Comparison of ENCODE assay signal across 20 cellular contexts in the genomic region with DNA sequence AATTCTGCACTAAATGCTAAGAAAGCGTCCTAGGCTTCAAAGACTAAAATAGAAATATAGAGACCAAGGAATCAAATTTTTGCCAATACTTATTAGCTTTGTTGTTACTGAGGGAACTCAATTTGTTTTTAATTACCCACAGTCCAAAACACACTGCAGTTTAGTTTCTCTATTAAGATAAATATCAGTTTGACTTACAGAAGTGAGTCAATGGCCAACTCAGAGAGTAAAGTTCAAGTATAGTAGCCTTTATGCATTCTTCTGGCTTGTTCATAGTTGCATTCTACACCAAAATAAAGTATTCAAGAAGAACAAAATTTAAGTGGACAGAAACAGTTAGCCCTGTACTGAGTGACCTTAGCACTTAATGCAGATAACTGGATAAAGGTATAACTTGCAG. TPM values are rescaled to one million over a fixed set of nuclear protein-coding genes. Genes with fewer than 3 reads are reported as not detected.
DNase-seq lines count a peak whose midpoint lies in the region; ATAC-seq, FAIRE-seq and TF ChIP-seq lines count a peak whose summit lies in the region.
"Had no signal": no experiment of that assay in that cellular context is flagged by ENCODE, and none has a peak within 500 bp of the region (broad histone marks: within the 10 kb centered on the region; RNA-seq: fewer than 3 reads in every experiment).

No MANE protein-coding gene starts in this region.

- no peaks in the 10 kb centered on the region for H3K9me3 ChIP-seq in PC-9 (ENCODE audit: insufficient read depth, low read depth)
- peaks cover 8% of the 10 kb centered on the region; the same call in 1 of the 2 replicates for H3K9me3 ChIP-seq in HepG2 (ENCODE audit: low read length)
- H3K9me3 ChIP-seq in right cardiac atrium (ENCODE audit: control insufficient read depth, low read length): no peaks in the 10 kb centered on the region
- H3K9me3 ChIP-seq: body of pancreas, right lobe of liver had no signal

- TF ChIP-seq RAD21 in HepG2 (CRISPR knock-in tag; IDR thresholded peaks at IDR 0.05): no peak

- H3F3A ChIP-seq in PC-9 (ENCODE audit: insufficient read depth, low read depth): peaks cover 10% of the 10 kb centered on the region; the same call in 1 of the 2 replicates

- H3K79me2 ChIP-seq in PC-9 (ENCODE audit: low read depth): no peaks in the 10 kb centered on the region
- no peaks in the 10 kb centered on the region for H3K79me2 ChIP-seq in HepG2 (ENCODE audit: insufficient read depth, low read length)

- 49% methylated on average over 1 of the region's 1 CpG for WGBS in HepG2 (ENCODE audit: low lambda C conversion rate)
- WGBS in right cardiac atrium: 94% methylated on average over 1 of the region's 1 CpG

- H3K27ac ChIP-seq in PC-9: peak overlapping the region; percentile 69
- no peak overlapping the region for H3K27ac ChIP-seq in HepG2 (ENCODE audit: extremely low read length, insufficient read depth, low read length)
- no peak overlapping the region for H3K27ac ChIP-seq in right cardiac atrium (ENCODE audit: low read length)
- H3K27ac ChIP-seq: BLaER1, body of pancreas, right lobe of liver, upper lobe of left lung had no signal

- no peaks in the 10 kb centered on the region for H3K9me2 ChIP-seq in PC-9 (ENCODE audit: insufficient read depth)

- POLR2A ChIA-PET in PC-9 (lab: Charles Lee; ENCODE audit: unreplicated experiment) (no interaction called here), HepG2 (lab: Yijun Ruan, JAX) (interaction anchor here (0.9 to 1.2 kb wide), 2 partner anchors 9 to 18 kb away, joined by 3 to 4 read pairs; partner anchors contain the start of genes LYVE1 and RNF141)
- POLR2A ChIA-PET in activated CD4-positive, alpha-beta T cell treated with anti-CD3 and anti-CD28 coated beads, Interleukin-2, amount 10 ng/mL, durations not matched to agents 7 days and 5 days (lab: Charles Lee): no interaction called here

- H3K27me3 Mint-ChIP-seq in activated CD4-positive, alpha-beta T cell treated with anti-CD3 and anti-CD28 coated beads, Interleukin-2, amount 10 ng/mL, durations not matched to agents 7 days and 5 days: peaks cover 23% of the 10 kb centered on the region

- H3K4me1 ChIP-seq in PC-9 (replicated peaks; ENCODE audit: insufficient read depth): peaks cover 13% of the 10 kb centered on the region
- peaks cover 17% of the 10 kb centered on the region for H3K4me1 ChIP-seq in HepG2 (ENCODE audit: insufficient read depth, low read length)
- H3K4me1 ChIP-seq in right cardiac atrium (ENCODE audit: control insufficient read depth, insufficient read depth, low read length): no peaks in the 10 kb centered on the region
- H3K4me1 ChIP-seq: BLaER1, body of pancreas, right lobe of liver, upper lobe of left lung had no signal

- no peaks in the 10 kb centered on the region for H3K4me1 Mint-ChIP-seq in activated CD4-positive, alpha-beta T cell treated with anti-CD3 and anti-CD28 coated beads, Interleukin-2, amount 10 ng/mL, durations not matched to agents 7 days and 5 days
- H3K4me1 Mint-ChIP-seq: mesothelial cell of epicardium had no signal

- peak; percentile 48; the same call in 1 of the 3 replicates for ATAC-seq in HepG2
- ATAC-seq in right cardiac atrium: no peak
- ATAC-seq: body of pancreas, WTC11 had no signal

- TF ChIP-seq POLR2A in HepG2 (IDR thresholded peaks at IDR 0.05; ENCODE audit: insufficient read depth in 1 of 2, low read depth in 2 of 2, low read length in 2 of 2): no peak

- H3K9ac ChIP-seq in HepG2 (ENCODE audit: insufficient read depth, low read depth, low read length): no peak overlapping the region
- H3K9ac ChIP-seq: BLaER1 had no signal

- CTCF ChIA-PET in PC-9 (lab: Charles Lee) (no interaction called here), HepG2 (lab: Yijun Ruan, JAX; ENCODE audit: low intra/inter-chr PET ratio, low total read pairs) (no interaction called here)
- CTCF ChIA-PET in activated CD4-positive, alpha-beta T cell treated with anti-CD3 and anti-CD28 coated beads, Interleukin-2, amount 10 ng/mL, durations not matched to agents 7 days and 5 days (lab: Charles Lee): interaction anchor here (1.4 to 2.2 kb wide), 2 partner anchors 10 to 15 kb away, joined by 3 to 9 read pairs; partner anchors contain the start of gene RNF141

- no peaks in the 10 kb centered on the region for H3K36me3 ChIP-seq in PC-9 (ENCODE audit: low read depth)
- no peaks in the 10 kb centered on the region for H3K36me3 ChIP-seq in HepG2 (replicated peaks in 1 of 2; ENCODE audit: control insufficient read depth in 1 of 2, insufficient read depth in 2 of 2, low read length in 2 of 2)
- H3K36me3 ChIP-seq: BLaER1, right lobe of liver, upper lobe of left lung had no signal

- H3K36me3 Mint-ChIP-seq in activated CD4-positive, alpha-beta T cell treated with anti-CD3 and anti-CD28 coated beads, Interleukin-2, amount 10 ng/mL, durations not matched to agents 7 days and 5 days (ENCODE audit: low read depth): no peaks in the 10 kb centered on the region
- H3K36me3 Mint-ChIP-seq: mesothelial cell of epicardium had no signal

- peak; percentile 66 for DNase-seq in AG10803 (ENCODE audit: low read depth)
- peak in 1 of 2 experiments; percentile 78 for DNase-seq in PC-9
- peak; percentile 51 for DNase-seq in dedifferentiated amniotic fluid mesenchymal stem cell (ENCODE audit: extremely low spot score)
- DNase-seq in HepG2 (ENCODE audit: low spot score): peak; percentile 34
- no peak for DNase-seq in activated CD4-positive, alpha-beta T cell treated with anti-CD3 and anti-CD28 coated beads, Interleukin-2, amount 10 ng/mL, durations not matched to agents 7 days and 5 days
- DNase-seq in activated CD4-positive, CD25-positive, alpha-beta regulatory T cell treated with anti-CD3 and anti-CD28 coated beads, Interleukin-2, amount 50 U/mL, for 72 hours: no peak
- no peak for DNase-seq in stimulated activated naive CD4-positive, alpha-beta T cell treated with Interleukin-2 at 50 U/mL for 16 hours (lab: John Stamatoyannopoulos, UW)
- DNase-seq in right cardiac atrium: no peak
- DNase-seq: activated gamma-delta T cell; body of pancreas; DMS79 treated with DMSO at 0.1 percent for 48 hours; effector CD8-positive, alpha-beta T cell; NCI-H1436 treated with DMSO at 0.1 percent for 48 hours; NCI-H510A; right lobe of liver; upper lobe of left lung had no signal

- no peak overlapping the region for H3K4me3 Mint-ChIP-seq in activated CD4-positive, alpha-beta T cell treated with anti-CD3 and anti-CD28 coated beads, Interleukin-2, amount 10 ng/mL, durations not matched to agents 7 days and 5 days
- H3K4me3 Mint-ChIP-seq: mesothelial cell of epicardium, WTC11 had no signal

- no peak for FAIRE-seq in HepG2 (lab: Jason Lieb, UNC)

- no peak overlapping the region for H2AFZ ChIP-seq in PC-9
- H2AFZ ChIP-seq in HepG2 (ENCODE audit: low read length): no peak overlapping the region

- H3K27ac Mint-ChIP-seq in activated CD4-positive, alpha-beta T cell treated with anti-CD3 and anti-CD28 coated beads, Interleukin-2, amount 10 ng/mL, durations not matched to agents 7 days and 5 days: no peak overlapping the region
- H3K27ac Mint-ChIP-seq: mesothelial cell of epicardium, WTC11 had no signal

- H3K27me3 ChIP-seq in PC-9 (ENCODE audit: insufficient read depth, low read depth) (no peaks in the 10 kb centered on the region), HepG2 (ENCODE audit: control insufficient read depth in 1 of 2, insufficient read depth in 2 of 2, low read length in 2 of 2) (no peaks in the 10 kb centered on the region), right cardiac atrium (ENCODE audit: control insufficient read depth, insufficient read depth) (no peaks in the 10 kb centered on the region)
- H3K27me3 ChIP-seq: BLaER1, body of pancreas, right lobe of liver, upper lobe of left lung had no signal

- in situ Hi-C loops in HepG2 (cut with HindIII; ENCODE audit: extremely low pct_ligation_motif_present, low pct_unique_long_range_greater_than_20kb): no loop called here

- H3K4me2 ChIP-seq in PC-9 (peak overlapping the region; percentile 64), HepG2 (ENCODE audit: low read depth, low read length) (no peak overlapping the region)
- H3K4me2 ChIP-seq: BLaER1 had no signal

- intact Hi-C loops in PC-9 (cut with micrococcal nuclease; ENCODE audit: unreplicated experiment): no loop called here
- intact Hi-C loops in HepG2 (cut with micrococcal nuclease; ENCODE audit: unreplicated experiment): no loop called here
- intact Hi-C loops in right cardiac atrium (cut with DNase I): no loop called here

- H3K9me3 Mint-ChIP-seq in activated CD4-positive, alpha-beta T cell treated with anti-CD3 and anti-CD28 coated beads, Interleukin-2, amount 10 ng/mL, durations not matched to agents 7 days and 5 days: no peaks in the 10 kb centered on the region

- no peaks in the 10 kb centered on the region for H4K20me1 ChIP-seq in PC-9 (ENCODE audit: insufficient read depth)
- H4K20me1 ChIP-seq in HepG2 (ENCODE audit: insufficient read depth, low read length): no peaks in the 10 kb centered on the region
- H4K20me1 ChIP-seq: BLaER1 had no signal

- BruUV-seq in PC-9 (replicated peaks; lab: Mats Ljungman, UMichigan) (no TSS peak), HepG2 (replicated peaks; lab: Mats Ljungman, UMichigan) (no TSS peak)

- TF ChIP-seq EP300 in HepG2 (IDR thresholded peaks at IDR 0.05; ENCODE audit: low read depth in 2 of 2, low read length in 2 of 2) (no peak), HepG2 (CRISPR knock-in tag; IDR thresholded peaks at IDR 0.05; ENCODE audit: borderline replicate concordance) (no peak)

- H3K4me3 ChIP-seq in AG10803 (ENCODE audit: low read length) (no peak overlapping the region), PC-9 (peak overlapping the region; percentile 10; the same call in 1 of the 2 replicates), HepG2 (replicated peaks in 1 of 3; ENCODE audit: insufficient read depth in 1 of 3, low read depth in 2 of 3, low read length in 3 of 3) (no peak overlapping the region), right cardiac atrium (ENCODE audit: low read length) (no peak overlapping the region)
- H3K4me3 ChIP-seq: BLaER1, body of pancreas, right lobe of liver, upper lobe of left lung had no signal

- no peak for TF ChIP-seq CTCF in AG10803 (conservative IDR thresholded peaks at IDR 0.05; ENCODE audit: low read length)
- TF ChIP-seq CTCF in PC-9 (conservative IDR thresholded peaks at IDR 0.05): no peak
- TF ChIP-seq CTCF in HepG2 (CRISPR knock-in tag; IDR thresholded peaks at IDR 0.05): no peak

RNA-seq across cellular contexts. Expression of gene RNF141, which starts 9.5 kb away (rescaled TPM):
- total RNA-seq in PC-9 (2021): 33.7 and 36.8 TPM in 2 replicates
- 22.4 and 34.8 TPM in 2 replicates for total RNA-seq in HepG2 (2016; rRNA removed; fragmentation: Illumina TruSeq; extraction: Trizol)
- 16.5 and 19.0 TPM in 2 replicates for total RNA-seq in HepG2 (2016; cell fraction: cytosol; rRNA removed; fragmentation: Illumina TruSeq; extraction: Trizol; ENCODE audit: low read depth)
- 22.0 and 33.1 TPM in 2 replicates for total RNA-seq in HepG2 (2016; cell fraction: insoluble cytoplasmic fraction; rRNA removed; fragmentation: Illumina TruSeq; extraction: Trizol)
- 47.5 and 47.9 TPM in 2 replicates for total RNA-seq in HepG2 (2016; cell fraction: membrane; rRNA removed; fragmentation: Illumina TruSeq; extraction: Trizol)
- total RNA-seq in HepG2 (2016; cell fraction: nucleus; rRNA removed; fragmentation: Illumina TruSeq; extraction: Trizol): 10.6 and 10.7 TPM in 2 replicates
- polyA plus RNA-seq in HepG2 (2011; rRNA removed): 6.8 and 9.3 TPM in 2 replicates
- 4.2 and 7.1 TPM in 2 replicates for polyA plus RNA-seq in HepG2 (2011; cell fraction: cytosol; rRNA removed)
- polyA plus RNA-seq in HepG2 (2011; cell fraction: nucleus; rRNA removed): 1.7 and 2.8 TPM in 2 replicates
- 10.1 and 16.8 TPM in 2 replicates for polyA plus RNA-seq in HepG2 (2012)
- 38.7 and 47.4 TPM in 2 replicates for polyA plus RNA-seq in HepG2 (2016; cell fraction: cytosol; fragmentation: Illumina TruSeq; extraction: Trizol; ENCODE audit: low read depth)
- polyA plus RNA-seq in HepG2 (2016; cell fraction: insoluble cytoplasmic fraction; fragmentation: Illumina TruSeq; extraction: Trizol; ENCODE audit: low read depth): 24.7 and 25.7 TPM in 2 replicates
- 33.5 and 35.6 TPM in 2 replicates for polyA plus RNA-seq in HepG2 (2016; cell fraction: membrane; fragmentation: Illumina TruSeq; extraction: Trizol; ENCODE audit: low read depth)
- 10.8 and 13.8 TPM in 2 replicates for polyA plus RNA-seq in HepG2 (2016; cell fraction: nucleus; fragmentation: Illumina TruSeq; extraction: Trizol; ENCODE audit: insufficient read depth, low read depth)
- 2.3 and 3.6 TPM in 2 replicates for polyA minus RNA-seq in HepG2 (2011; rRNA and poly(A)+ RNA removed; ENCODE audit: low replicate concordance)
- 5.2 and 5.4 TPM in 2 replicates for polyA minus RNA-seq in HepG2 (2011; cell fraction: cytosol; rRNA and poly(A)+ RNA removed)
- polyA minus RNA-seq in HepG2 (2011; cell fraction: nucleus; rRNA and poly(A)+ RNA removed): 10.7 and 12.4 TPM in 2 replicates
- 10 to 100 TPM; 10.3 to 11.6 TPM for total RNA-seq in activated CD4-positive, alpha-beta T cell treated with anti-CD3 and anti-CD28 coated beads, Interleukin-2, amount 10 ng/mL, durations not matched to agents 7 days and 5 days
- total RNA-seq in right cardiac atrium: 10 to 100 TPM; 37.7 to 49.8 (median 41.4) TPM
- polyA plus RNA-seq in right cardiac atrium: 14.1 TPM

RNA-seq across cellular contexts. Expression of gene LYVE1, which starts 18.0 kb away (rescaled TPM):
- total RNA-seq in PC-9 (2021) (not detected in 2 replicates), HepG2 (2016; rRNA removed; fragmentation: Illumina TruSeq; extraction: Trizol) (0.81 and 1.4 TPM in 2 replicates), right cardiac atrium (100 to 1,000 TPM in 1 of 4 donors, 10 to 100 TPM in 3; 69.8 to 114 (median 92.8) TPM)
- total RNA-seq in HepG2 (2016; cell fraction: cytosol; rRNA removed; fragmentation: Illumina TruSeq; extraction: Trizol; ENCODE audit: low read depth): 0.09 and 0.10 TPM in 2 replicates
- 0.65 and 1.3 TPM in 2 replicates for total RNA-seq in HepG2 (2016; cell fraction: insoluble cytoplasmic fraction; rRNA removed; fragmentation: Illumina TruSeq; extraction: Trizol)
- 0.34 TPM in 2 replicates for total RNA-seq in HepG2 (2016; cell fraction: membrane; rRNA removed; fragmentation: Illumina TruSeq; extraction: Trizol)
- 1.4 and 1.7 TPM in 2 replicates for total RNA-seq in HepG2 (2016; cell fraction: nucleus; rRNA removed; fragmentation: Illumina TruSeq; extraction: Trizol)
- polyA plus RNA-seq in HepG2 (2011; rRNA removed) (0.82 and 1.2 TPM in 2 replicates), right cardiac atrium (12.6 TPM)
- polyA plus RNA-seq in HepG2 (2011; cell fraction: cytosol; rRNA removed): 0.48 and 0.72 TPM in 2 replicates
- polyA plus RNA-seq in HepG2 (2011; cell fraction: nucleus; rRNA removed): 0.32 and 0.35 TPM in 2 replicates
- polyA plus RNA-seq in HepG2 (2012): 0.11 and 0.16 TPM in 2 replicates
- polyA plus RNA-seq in HepG2 (2016; cell fraction: cytosol; fragmentation: Illumina TruSeq; extraction: Trizol; ENCODE audit: low read depth): 0.08 and 0.14 TPM in 2 replicates
- 0.72 and 0.82 TPM in 2 replicates for polyA plus RNA-seq in HepG2 (2016; cell fraction: insoluble cytoplasmic fraction; fragmentation: Illumina TruSeq; extraction: Trizol; ENCODE audit: low read depth)
- polyA plus RNA-seq in HepG2 (2016; cell fraction: membrane; fragmentation: Illumina TruSeq; extraction: Trizol; ENCODE audit: low read depth): 0.19 and 0.28 TPM in 2 replicates
- polyA plus RNA-seq in HepG2 (2016; cell fraction: nucleus; fragmentation: Illumina TruSeq; extraction: Trizol; ENCODE audit: insufficient read depth, low read depth): 1.2 and 3.0 TPM in 2 replicates
- polyA minus RNA-seq in HepG2 (2011; rRNA and poly(A)+ RNA removed; ENCODE audit: low replicate concordance): 0.04 TPM in 1 of 2 replicates, not detected in the other
- polyA minus RNA-seq in HepG2 (2011; cell fraction: cytosol; rRNA and poly(A)+ RNA removed): 0.69 TPM in 1 of 2 replicates, not detected in the other
- 0.26 TPM in 1 of 2 replicates, not detected in the other for polyA minus RNA-seq in HepG2 (2011; cell fraction: nucleus; rRNA and poly(A)+ RNA removed)
- not detected for total RNA-seq in activated CD4-positive, alpha-beta T cell treated with anti-CD3 and anti-CD28 coated beads, Interleukin-2, amount 10 ng/mL, durations not matched to agents 7 days and 5 days
- total RNA-seq: OCI-LY7 had no signal

Comparison
In these comparisons a context has a peak if more than half of its experiments do, and no peak if none do; other contexts are left out.
1. DNase-seq: peak in AG10803 (single experiment), dedifferentiated amniotic fluid mesenchymal stem cell (single experiment) and HepG2 (single experiment); none in activated CD4-positive, alpha-beta T cell treated with anti-CD3 and anti-CD28 coated beads, Interleukin-2, amount 10 ng/mL, durations not matched to agents 7 days and 5 days (single experiment), activated CD4-positive, CD25-positive, alpha-beta regulatory T cell treated with anti-CD3 and anti-CD28 coated beads, Interleukin-2, amount 50 U/mL, for 72 hours (single experiment), stimulated activated naive CD4-positive, alpha-beta T cell treated with Interleukin-2 at 50 U/mL for 16 hours (single experiment) and right cardiac atrium (0 of 3).
2. RNA of gene LYVE1, which starts 18.0 kb away (total RNA-seq): 69.8 to 114 TPM in right cardiac atrium; 0.09 to 1.7 TPM in HepG2, not detected in PC-9 and not detected in activated CD4-positive, alpha-beta T cell treated with anti-CD3 and anti-CD28 coated beads, Interleukin-2, amount 10 ng/mL, durations not matched to agents 7 days and 5 days; every median in the first group is over 10 times any median in the second.